In the genomic region with DNA sequence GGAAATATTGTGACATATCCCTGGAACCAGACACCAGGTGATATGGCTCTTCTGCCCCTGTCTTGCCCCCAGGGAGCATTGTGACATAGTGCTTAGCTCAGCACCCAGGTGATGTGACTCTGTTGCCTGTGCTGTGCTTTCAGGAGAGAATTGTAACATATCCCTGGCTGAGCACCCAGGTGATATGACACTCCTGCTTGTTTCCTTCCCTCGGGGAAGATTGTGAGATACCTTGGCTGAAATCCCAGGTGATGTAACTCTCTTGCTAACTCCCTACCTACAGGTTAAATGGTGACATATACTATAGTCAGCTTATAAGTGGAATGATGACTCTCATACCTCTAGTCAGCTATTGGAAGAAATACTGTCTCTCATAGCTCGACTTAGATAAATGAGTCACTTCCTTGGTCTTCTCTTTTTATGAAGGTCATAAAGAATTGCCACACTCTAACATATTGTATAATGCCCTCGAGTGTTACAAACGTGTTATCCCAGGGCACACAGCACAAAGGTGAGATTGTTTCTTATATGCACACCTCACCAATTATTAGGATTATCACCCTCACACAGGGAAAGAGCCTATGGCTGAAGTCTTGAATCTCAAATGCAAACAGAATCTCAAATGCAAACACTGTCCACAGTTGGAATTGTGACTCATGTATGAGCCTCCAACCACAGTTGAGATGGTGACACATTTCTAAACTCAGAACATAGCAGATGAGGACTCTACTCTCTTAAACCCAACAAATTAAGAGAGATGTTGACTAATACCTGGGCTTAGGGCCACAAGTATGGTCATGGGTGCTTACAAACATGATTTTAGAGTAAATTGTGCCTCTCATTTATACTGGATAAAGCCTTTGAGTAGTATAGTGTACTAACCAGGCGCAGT, we compare ENCODE assay signal across 1 cellular context.
TF ChIP-seq lines count a peak whose summit lies in the region.

No MANE protein-coding gene starts in this region.

TF ChIP-seq in SK-N-SH, 30 proteins besides CTCF, POLR2A, EP300 and RAD21 (continued from another document):
- TF ChIP-seq, protein P1, sequence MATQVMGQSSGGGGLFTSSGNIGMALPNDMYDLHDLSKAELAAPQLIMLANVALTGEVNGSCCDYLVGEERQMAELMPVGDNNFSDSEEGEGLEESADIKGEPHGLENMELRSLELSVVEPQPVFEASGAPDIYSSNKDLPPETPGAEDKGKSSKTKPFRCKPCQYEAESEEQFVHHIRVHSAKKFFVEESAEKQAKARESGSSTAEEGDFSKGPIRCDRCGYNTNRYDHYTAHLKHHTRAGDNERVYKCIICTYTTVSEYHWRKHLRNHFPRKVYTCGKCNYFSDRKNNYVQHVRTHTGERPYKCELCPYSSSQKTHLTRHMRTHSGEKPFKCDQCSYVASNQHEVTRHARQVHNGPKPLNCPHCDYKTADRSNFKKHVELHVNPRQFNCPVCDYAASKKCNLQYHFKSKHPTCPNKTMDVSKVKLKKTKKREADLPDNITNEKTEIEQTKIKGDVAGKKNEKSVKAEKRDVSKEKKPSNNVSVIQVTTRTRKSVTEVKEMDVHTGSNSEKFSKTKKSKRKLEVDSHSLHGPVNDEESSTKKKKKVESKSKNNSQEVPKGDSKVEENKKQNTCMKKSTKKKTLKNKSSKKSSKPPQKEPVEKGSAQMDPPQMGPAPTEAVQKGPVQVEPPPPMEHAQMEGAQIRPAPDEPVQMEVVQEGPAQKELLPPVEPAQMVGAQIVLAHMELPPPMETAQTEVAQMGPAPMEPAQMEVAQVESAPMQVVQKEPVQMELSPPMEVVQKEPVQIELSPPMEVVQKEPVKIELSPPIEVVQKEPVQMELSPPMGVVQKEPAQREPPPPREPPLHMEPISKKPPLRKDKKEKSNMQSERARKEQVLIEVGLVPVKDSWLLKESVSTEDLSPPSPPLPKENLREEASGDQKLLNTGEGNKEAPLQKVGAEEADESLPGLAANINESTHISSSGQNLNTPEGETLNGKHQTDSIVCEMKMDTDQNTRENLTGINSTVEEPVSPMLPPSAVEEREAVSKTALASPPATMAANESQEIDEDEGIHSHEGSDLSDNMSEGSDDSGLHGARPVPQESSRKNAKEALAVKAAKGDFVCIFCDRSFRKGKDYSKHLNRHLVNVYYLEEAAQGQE (IDR thresholded peaks at IDR 0.05; ENCODE audit: low read depth, low read length) = no peak
- TF ChIP-seq JUND (IDR thresholded peaks at IDR 0.05) (no peak; the same call in 1 of the 2 replicates), GATA2 (CRISPR knock-in tag; IDR thresholded peaks at IDR 0.05) (no peak), SIN3A (IDR thresholded peaks at IDR 0.05; ENCODE audit: borderline replicate concordance, low read depth, low read length) (no peak), FOSL2 (IDR thresholded peaks at IDR 0.05; ENCODE audit: borderline replicate concordance, low read depth) (peak; percentile 26; the same call in 1 of the 2 replicates), USF1 (IDR thresholded peaks at IDR 0.05; ENCODE audit: borderline replicate concordance, low read depth) (no peak), PBX3 (IDR thresholded peaks at IDR 0.05) (peak; percentile 46; the same call in 1 of the 2 replicates), GABPA (IDR thresholded peaks at IDR 0.05; ENCODE audit: low read depth) (no peak), SMC3 (IDR thresholded peaks at IDR 0.05; ENCODE audit: low read depth, low read length) (no peak)
- TF ChIP-seq, protein P2, sequence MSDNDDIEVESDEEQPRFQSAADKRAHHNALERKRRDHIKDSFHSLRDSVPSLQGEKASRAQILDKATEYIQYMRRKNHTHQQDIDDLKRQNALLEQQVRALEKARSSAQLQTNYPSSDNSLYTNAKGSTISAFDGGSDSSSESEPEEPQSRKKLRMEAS (IDR thresholded peaks at IDR 0.05; ENCODE audit: low read depth) = no peak
